Comparison of ENCODE assay signal across 1 cellular context in the genomic region with DNA sequence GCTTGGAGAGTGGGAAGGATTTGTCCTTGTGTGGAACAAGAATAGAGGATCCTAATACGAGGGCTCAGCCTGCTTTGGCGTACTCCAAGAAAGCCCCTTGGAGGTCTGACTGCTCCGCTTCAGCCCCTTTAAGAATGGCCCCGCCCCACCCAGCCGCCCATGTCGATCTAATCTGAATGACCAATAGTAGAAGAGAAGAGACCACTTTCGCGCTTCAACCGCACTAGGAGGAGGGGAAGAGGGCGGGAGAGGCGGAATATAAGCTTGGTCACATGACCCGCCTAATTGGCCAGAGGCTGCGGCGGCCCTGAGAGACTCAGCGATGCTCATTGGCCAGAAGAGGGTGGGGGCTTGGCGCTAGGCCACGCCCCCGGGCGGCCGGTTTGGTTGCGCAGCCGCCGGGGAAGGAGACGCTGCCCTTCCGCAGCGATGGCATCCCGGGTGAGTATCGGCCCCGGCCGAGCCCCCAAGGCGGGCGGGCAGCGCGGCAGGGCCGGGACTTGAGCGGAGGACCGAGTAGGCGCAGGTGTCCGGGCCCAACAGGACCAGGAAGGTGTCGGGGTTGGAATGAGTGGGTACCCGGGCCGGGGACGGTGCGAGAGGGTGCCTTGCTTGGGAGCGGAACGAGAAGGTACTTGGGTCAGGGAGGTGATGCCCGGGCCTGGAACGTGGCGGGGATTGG.
TF ChIP-seq lines count a peak whose summit lies in the region.

A gene with protein sequence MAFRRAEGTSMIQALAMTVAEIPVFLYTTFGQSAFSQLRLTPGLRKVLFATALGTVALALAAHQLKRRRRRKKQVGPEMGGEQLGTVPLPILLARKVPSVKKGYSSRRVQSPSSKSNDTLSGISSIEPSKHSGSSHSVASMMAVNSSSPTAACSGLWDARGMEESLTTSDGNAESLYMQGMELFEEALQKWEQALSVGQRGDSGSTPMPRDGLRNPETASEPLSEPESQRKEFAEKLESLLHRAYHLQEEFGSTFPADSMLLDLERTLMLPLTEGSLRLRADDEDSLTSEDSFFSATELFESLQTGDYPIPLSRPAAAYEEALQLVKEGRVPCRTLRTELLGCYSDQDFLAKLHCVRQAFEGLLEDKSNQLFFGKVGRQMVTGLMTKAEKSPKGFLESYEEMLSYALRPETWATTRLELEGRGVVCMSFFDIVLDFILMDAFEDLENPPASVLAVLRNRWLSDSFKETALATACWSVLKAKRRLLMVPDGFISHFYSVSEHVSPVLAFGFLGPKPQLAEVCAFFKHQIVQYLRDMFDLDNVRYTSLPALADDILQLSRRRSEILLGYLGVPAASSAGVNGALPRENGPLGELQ (plus strand): TSS at position 386 of the 682 bp plus-strand sequence. CDS start 3,969 bp downstream, outside the sequence.

TF ChIP-seq in HepG2, 621 proteins besides CTCF, POLR2A, EP300 and RAD21 (continued from another document and continues in another):
- TF ChIP-seq MYC (CRISPR knock-in tag; IDR thresholded peaks at IDR 0.05; ENCODE audit: borderline replicate concordance) (peak; percentile 37; the same call in 1 of the 2 replicates), ZNF569 (CRISPR knock-in tag; IDR thresholded peaks at IDR 0.05; ENCODE audit: borderline replicate concordance) (no peak), ZNF382 (CRISPR knock-in tag; IDR thresholded peaks at IDR 0.05; ENCODE audit: borderline replicate concordance) (no peak), TBX2 (CRISPR knock-in tag; IDR thresholded peaks at IDR 0.05; ENCODE audit: borderline replicate concordance) (peak; percentile 34; the same call in 1 of the 2 replicates), HOXA5 (CRISPR knock-in tag; IDR thresholded peaks at IDR 0.05) (peak; percentile 66; the same call in 1 of the 2 replicates), HNRNPLL (IDR thresholded peaks at IDR 0.05; ENCODE audit: low read depth, low read length, poor library complexity, severe bottlenecking) (peak; percentile 92), USF2 (IDR thresholded peaks at IDR 0.05; ENCODE audit: low read depth, low read length) (peak; percentile 90), USF2 (CRISPR knock-in tag; IDR thresholded peaks at IDR 0.05; ENCODE audit: borderline replicate concordance) (peak; percentile 95; the same call in 1 of the 2 replicates), FLYWCH1 (CRISPR knock-in tag; IDR thresholded peaks at IDR 0.05) (no peak), ATF7-NPFF (CRISPR knock-in tag; IDR thresholded peaks at IDR 0.05; ENCODE audit: low read depth) (peak; percentile 22; the same call in 1 of the 2 replicates), MIER3 (CRISPR knock-in tag; IDR thresholded peaks at IDR 0.05; ENCODE audit: borderline replicate concordance) (peak; percentile 48; the same call in 1 of the 2 replicates), ZNF841 (CRISPR knock-in tag; IDR thresholded peaks at IDR 0.05; ENCODE audit: borderline replicate concordance) (no peak), ZFX (CRISPR knock-in tag; IDR thresholded peaks at IDR 0.05; ENCODE audit: low read depth) (peak; percentile 73), ETS1 (CRISPR knock-in tag; IDR thresholded peaks at IDR 0.05) (no peak), ZNF329 (CRISPR knock-in tag; IDR thresholded peaks at IDR 0.05; ENCODE audit: low read depth) (no peak), ZIK1 (CRISPR knock-in tag; IDR thresholded peaks at IDR 0.05; ENCODE audit: borderline replicate concordance, low read depth) (no peak), PRPF4 (IDR thresholded peaks at IDR 0.05; ENCODE audit: low read depth, low read length, poor library complexity, severe bottlenecking) (no peak), CSRNP2 (CRISPR knock-in tag; conservative IDR thresholded peaks at IDR 0.05; ENCODE audit: low read depth) (no peak), KLF6 (CRISPR knock-in tag; IDR thresholded peaks at IDR 0.05) (peak; percentile 74; the same call in 1 of the 2 replicates), ARHGAP35 (CRISPR knock-in tag; IDR thresholded peaks at IDR 0.05; ENCODE audit: borderline replicate concordance) (no peak), RFX3 (CRISPR knock-in tag; IDR thresholded peaks at IDR 0.05) (no peak), NR2C2 (CRISPR knock-in tag; IDR thresholded peaks at IDR 0.05; ENCODE audit: borderline replicate concordance) (peak; percentile 60), MZF1 (CRISPR knock-in tag; IDR thresholded peaks at IDR 0.05; ENCODE audit: borderline replicate concordance) (no peak), THAP11 (CRISPR knock-in tag; IDR thresholded peaks at IDR 0.05) (peak; percentile 75), ZZZ3 (CRISPR knock-in tag; IDR thresholded peaks at IDR 0.05; ENCODE audit: borderline replicate concordance) (peak; percentile 57; the same call in 1 of the 2 replicates), ELK4 (CRISPR knock-in tag; IDR thresholded peaks at IDR 0.05; ENCODE audit: borderline replicate concordance) (no peak), ZNF460 (CRISPR knock-in tag; IDR thresholded peaks at IDR 0.05; ENCODE audit: borderline replicate concordance) (no peak), ZNF354B (CRISPR knock-in tag; IDR thresholded peaks at IDR 0.05) (no peak), HDAC1 (CRISPR knock-in tag; IDR thresholded peaks at IDR 0.05) (peak; percentile 87), JDP2 (CRISPR knock-in tag; IDR thresholded peaks at IDR 0.05; ENCODE audit: borderline replicate concordance) (no peak), HNF1B (CRISPR knock-in tag; IDR thresholded peaks at IDR 0.05) (peak; percentile 76; the same call in 1 of the 2 replicates), ZBTB7B (CRISPR knock-in tag; IDR thresholded peaks at IDR 0.05) (0 out of 2 replicates have a peak, but pooled peaks have one; percentile 42), XBP1 (CRISPR knock-in tag; IDR thresholded peaks at IDR 0.05) (no peak), CSRNP1 (CRISPR knock-in tag; IDR thresholded peaks at IDR 0.05) (no peak), MIXL1 (CRISPR knock-in tag; IDR thresholded peaks at IDR 0.05) (peak; percentile 80; the same call in 1 of the 2 replicates), MTF1 (CRISPR knock-in tag; IDR thresholded peaks at IDR 0.05) (no peak), NR1H2 (CRISPR knock-in tag; IDR thresholded peaks at IDR 0.05; ENCODE audit: borderline replicate concordance, low read depth) (no peak), ZNF780A (CRISPR knock-in tag; IDR thresholded peaks at IDR 0.05) (no peak), SRY (CRISPR knock-in tag; IDR thresholded peaks at IDR 0.05) (peak; percentile 44; the same call in 1 of the 2 replicates), ZNF17 (CRISPR knock-in tag; IDR thresholded peaks at IDR 0.05) (no peak), ZNF567 (CRISPR knock-in tag; IDR thresholded peaks at IDR 0.05; ENCODE audit: borderline replicate concordance) (no peak), NAIF1 (CRISPR knock-in tag; IDR thresholded peaks at IDR 0.05; ENCODE audit: borderline replicate concordance) (no peak), HNF4G (IDR thresholded peaks at IDR 0.05; ENCODE audit: borderline replicate concordance, low read depth, low read length) (no peak), HNF4G (CRISPR knock-in tag; IDR thresholded peaks at IDR 0.05; ENCODE audit: borderline replicate concordance, low read depth) (peak; percentile 27; the same call in 1 of the 2 replicates), ZBTB26 (CRISPR knock-in tag; IDR thresholded peaks at IDR 0.05; ENCODE audit: borderline replicate concordance) (peak; percentile 16; the same call in 1 of the 2 replicates), ZNF510 (CRISPR knock-in tag; IDR thresholded peaks at IDR 0.05; ENCODE audit: low read depth) (no peak), EEA1 (CRISPR knock-in tag; IDR thresholded peaks at IDR 0.05; ENCODE audit: borderline replicate concordance) (no peak), BHLHE40 (IDR thresholded peaks at IDR 0.05; ENCODE audit: low read length) (peak; percentile 86), ZNF564 (CRISPR knock-in tag; IDR thresholded peaks at IDR 0.05) (no peak), ZNF883 (CRISPR knock-in tag; IDR thresholded peaks at IDR 0.05; ENCODE audit: not compliant biosample characterization) (no peak), SP1 (IDR thresholded peaks at IDR 0.05) (no peak), SP1 (CRISPR knock-in tag; IDR thresholded peaks at IDR 0.05) (peak; percentile 90)
- TF ChIP-seq, protein P1, sequence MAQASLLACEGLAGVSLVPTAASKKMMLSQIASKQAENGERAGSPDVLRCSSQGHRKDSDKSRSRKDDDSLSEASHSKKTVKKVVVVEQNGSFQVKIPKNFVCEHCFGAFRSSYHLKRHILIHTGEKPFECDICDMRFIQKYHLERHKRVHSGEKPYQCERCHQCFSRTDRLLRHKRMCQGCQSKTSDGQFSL (CRISPR knock-in tag; IDR thresholded peaks at IDR 0.05): no peak
- TF ChIP-seq, protein P2, sequence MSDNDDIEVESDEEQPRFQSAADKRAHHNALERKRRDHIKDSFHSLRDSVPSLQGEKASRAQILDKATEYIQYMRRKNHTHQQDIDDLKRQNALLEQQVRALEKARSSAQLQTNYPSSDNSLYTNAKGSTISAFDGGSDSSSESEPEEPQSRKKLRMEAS (IDR thresholded peaks at IDR 0.05): 0 out of 2 replicates have a peak, but pooled peaks have one; percentile 42
